Comparison of ENCODE assay signal across 1 cellular context in the genomic region with DNA sequence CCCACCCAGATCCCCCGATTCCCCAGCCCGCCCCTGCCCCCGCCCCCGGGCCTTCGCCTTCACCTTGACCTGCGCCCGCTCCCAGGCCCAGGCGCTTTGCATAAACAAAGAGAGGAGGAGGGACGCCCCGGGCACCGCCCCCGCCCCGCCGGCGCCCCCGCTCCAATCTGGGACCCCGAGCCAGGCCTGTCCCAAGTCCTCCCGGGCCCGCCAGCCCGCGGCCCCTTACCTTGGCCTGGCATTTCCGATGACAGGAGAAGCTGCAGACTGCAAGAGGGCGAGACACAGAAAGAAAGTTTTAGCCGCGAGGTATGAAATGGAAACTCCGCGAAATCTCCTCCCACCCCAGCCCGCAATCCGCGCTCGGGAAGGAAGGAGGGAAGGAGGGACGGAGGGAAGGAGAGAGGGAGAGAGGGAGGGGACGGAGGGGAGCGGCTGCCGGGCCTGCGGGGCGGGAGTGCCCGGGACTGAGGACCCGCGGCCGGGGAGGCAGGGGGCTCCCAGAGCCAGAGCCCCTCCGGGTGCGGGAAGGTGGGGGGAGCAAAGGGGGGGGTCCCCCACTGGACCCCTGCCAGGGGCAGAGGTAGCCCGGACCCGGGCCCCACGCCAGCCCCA.
TF ChIP-seq lines count a peak whose summit lies in the region.

No MANE protein-coding gene starts in this region.

TF ChIP-seq in HEK293, 187 proteins besides CTCF, POLR2A, EP300 and RAD21 (continued from another document):
- TF ChIP-seq, protein P1, sequence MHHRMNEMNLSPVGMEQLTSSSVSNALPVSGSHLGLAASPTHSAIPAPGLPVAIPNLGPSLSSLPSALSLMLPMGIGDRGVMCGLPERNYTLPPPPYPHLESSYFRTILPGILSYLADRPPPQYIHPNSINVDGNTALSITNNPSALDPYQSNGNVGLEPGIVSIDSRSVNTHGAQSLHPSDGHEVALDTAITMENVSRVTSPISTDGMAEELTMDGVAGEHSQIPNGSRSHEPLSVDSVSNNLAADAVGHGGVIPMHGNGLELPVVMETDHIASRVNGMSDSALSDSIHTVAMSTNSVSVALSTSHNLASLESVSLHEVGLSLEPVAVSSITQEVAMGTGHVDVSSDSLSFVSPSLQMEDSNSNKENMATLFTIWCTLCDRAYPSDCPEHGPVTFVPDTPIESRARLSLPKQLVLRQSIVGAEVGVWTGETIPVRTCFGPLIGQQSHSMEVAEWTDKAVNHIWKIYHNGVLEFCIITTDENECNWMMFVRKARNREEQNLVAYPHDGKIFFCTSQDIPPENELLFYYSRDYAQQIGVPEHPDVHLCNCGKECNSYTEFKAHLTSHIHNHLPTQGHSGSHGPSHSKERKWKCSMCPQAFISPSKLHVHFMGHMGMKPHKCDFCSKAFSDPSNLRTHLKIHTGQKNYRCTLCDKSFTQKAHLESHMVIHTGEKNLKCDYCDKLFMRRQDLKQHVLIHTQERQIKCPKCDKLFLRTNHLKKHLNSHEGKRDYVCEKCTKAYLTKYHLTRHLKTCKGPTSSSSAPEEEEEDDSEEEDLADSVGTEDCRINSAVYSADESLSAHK (tag by site-specific recombination; IDR thresholded peaks at IDR 0.05), result no peak
- TF ChIP-seq, protein P2, sequence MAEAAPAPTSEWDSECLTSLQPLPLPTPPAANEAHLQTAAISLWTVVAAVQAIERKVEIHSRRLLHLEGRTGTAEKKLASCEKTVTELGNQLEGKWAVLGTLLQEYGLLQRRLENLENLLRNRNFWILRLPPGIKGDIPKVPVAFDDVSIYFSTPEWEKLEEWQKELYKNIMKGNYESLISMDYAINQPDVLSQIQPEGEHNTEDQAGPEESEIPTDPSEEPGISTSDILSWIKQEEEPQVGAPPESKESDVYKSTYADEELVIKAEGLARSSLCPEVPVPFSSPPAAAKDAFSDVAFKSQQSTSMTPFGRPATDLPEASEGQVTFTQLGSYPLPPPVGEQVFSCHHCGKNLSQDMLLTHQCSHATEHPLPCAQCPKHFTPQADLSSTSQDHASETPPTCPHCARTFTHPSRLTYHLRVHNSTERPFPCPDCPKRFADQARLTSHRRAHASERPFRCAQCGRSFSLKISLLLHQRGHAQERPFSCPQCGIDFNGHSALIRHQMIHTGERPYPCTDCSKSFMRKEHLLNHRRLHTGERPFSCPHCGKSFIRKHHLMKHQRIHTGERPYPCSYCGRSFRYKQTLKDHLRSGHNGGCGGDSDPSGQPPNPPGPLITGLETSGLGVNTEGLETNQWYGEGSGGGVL (tag by site-specific recombination; IDR thresholded peaks at IDR 0.05), result peak; percentile 76
- TF ChIP-seq ZNF211 (tag by site-specific recombination; IDR thresholded peaks at IDR 0.05; ENCODE audit: low read depth), result no peak
- TF ChIP-seq, protein P3, sequence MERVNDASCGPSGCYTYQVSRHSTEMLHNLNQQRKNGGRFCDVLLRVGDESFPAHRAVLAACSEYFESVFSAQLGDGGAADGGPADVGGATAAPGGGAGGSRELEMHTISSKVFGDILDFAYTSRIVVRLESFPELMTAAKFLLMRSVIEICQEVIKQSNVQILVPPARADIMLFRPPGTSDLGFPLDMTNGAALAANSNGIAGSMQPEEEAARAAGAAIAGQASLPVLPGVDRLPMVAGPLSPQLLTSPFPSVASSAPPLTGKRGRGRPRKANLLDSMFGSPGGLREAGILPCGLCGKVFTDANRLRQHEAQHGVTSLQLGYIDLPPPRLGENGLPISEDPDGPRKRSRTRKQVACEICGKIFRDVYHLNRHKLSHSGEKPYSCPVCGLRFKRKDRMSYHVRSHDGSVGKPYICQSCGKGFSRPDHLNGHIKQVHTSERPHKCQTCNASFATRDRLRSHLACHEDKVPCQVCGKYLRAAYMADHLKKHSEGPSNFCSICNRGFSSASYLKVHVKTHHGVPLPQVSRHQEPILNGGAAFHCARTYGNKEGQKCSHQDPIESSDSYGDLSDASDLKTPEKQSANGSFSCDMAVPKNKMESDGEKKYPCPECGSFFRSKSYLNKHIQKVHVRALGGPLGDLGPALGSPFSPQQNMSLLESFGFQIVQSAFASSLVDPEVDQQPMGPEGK (tag by site-specific recombination; IDR thresholded peaks at IDR 0.05), result 0 out of 2 replicates have a peak, but pooled peaks have one; percentile 31
- no peak for TF ChIP-seq ZNF76 (tag by site-specific recombination; IDR thresholded peaks at IDR 0.05; ENCODE audit: borderline replicate concordance, low read depth)
- no peak for TF ChIP-seq ZNF548 (tag by site-specific recombination; IDR thresholded peaks at IDR 0.05)
